In the genomic region with DNA sequence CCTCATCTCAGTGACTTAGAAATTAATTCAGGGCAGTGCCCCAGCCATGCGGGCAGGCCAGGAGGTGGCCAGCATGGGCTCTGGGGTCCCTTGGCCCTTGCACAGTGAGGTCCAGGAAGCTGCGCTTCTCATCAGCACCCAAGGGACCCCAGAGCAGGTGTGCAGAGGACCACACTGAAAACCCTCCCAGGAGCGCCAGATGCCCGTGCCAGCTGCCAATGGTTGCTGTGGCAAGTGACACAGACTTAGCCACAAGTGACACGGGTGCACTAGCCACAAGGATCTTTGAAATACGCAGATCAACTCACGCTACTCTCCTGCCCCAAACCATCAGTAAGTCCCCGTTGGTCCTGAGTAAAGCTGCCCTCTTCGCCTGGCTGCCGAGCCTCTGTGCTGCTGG, we compare ENCODE assay signal across 18 cellular contexts.
DNase-seq lines count a peak whose midpoint lies in the region; ATAC-seq and TF ChIP-seq lines count a peak whose summit lies in the region.
"Had no signal": no experiment of that assay in that cellular context is flagged by ENCODE, and none has a peak within 500 bp of the region (broad histone marks: within the 10 kb centered on the region; RNA-seq: fewer than 3 reads in every experiment).

No MANE protein-coding gene starts in this region.

- peak overlapping the region; percentile 50 for H3K27ac Mint-ChIP-seq in activated T-cell treated with anti-CD3 and anti-CD28 coated beads, Interleukin-2, amount 50 U/mL, for 24 hours
- H3K27ac Mint-ChIP-seq in endodermal cell (no peak overlapping the region), T-helper 17 cell (no peak overlapping the region)

- H3K4me1 ChIP-seq in endodermal cell (ENCODE audit: control insufficient read depth, insufficient read depth, low read length): no peaks in the 10 kb centered on the region
- H3K4me1 ChIP-seq: A549, HAP-1 had no signal

- DNase-seq in activated T-cell treated with anti-CD3 and anti-CD28 coated beads, Interleukin-2, amount 50 U/mL, for 24 hours: no peak
- DNase-seq in activated T-cell treated with anti-CD3 and anti-CD28 coated beads for 4 hours (no peak), H7 (peak; percentile 32), endodermal cell (peak; percentile 28), sciatic nerve (ENCODE audit: low spot score) (peak; percentile 28), T-helper 17 cell (no peak)
- DNase-seq: DND-41, NCI-H1105 treated with DMSO at 0.1 percent for 48 hours, NCI-H1694 treated with DMSO at 0.1 percent for 48 hours, NCI-H510A, OCI-M1, SHP77 treated with DMSO at 0.1 percent for 48 hours had no signal

- ATAC-seq in sciatic nerve (no peak), T-helper 17 cell (no peak), HG02678 (IDR thresholded peaks at IDR 0.05; ENCODE audit: unreplicated experiment) (no peak), GM21528 (IDR thresholded peaks at IDR 0.05; ENCODE audit: low FRiP score, unreplicated experiment) (no peak)
- ATAC-seq: A549 had no signal

- no peak overlapping the region for H3K9ac ChIP-seq in endodermal cell (ENCODE audit: extremely low read depth, low read length, poor library complexity, severe bottlenecking)
- H3K9ac ChIP-seq: SK-N-SH had no signal

- no peaks in the 10 kb centered on the region for H3K4me1 Mint-ChIP-seq in activated T-cell treated with anti-CD3 and anti-CD28 coated beads, Interleukin-2, amount 50 U/mL, for 24 hours (ENCODE audit: low read depth)
- H3K4me1 Mint-ChIP-seq in endodermal cell (no peaks in the 10 kb centered on the region), T-helper 17 cell (no peaks in the 10 kb centered on the region)

- intact Hi-C loops in sciatic nerve (cut with DNase I): no loop called here

- H3K36me3 Mint-ChIP-seq in activated T-cell treated with anti-CD3 and anti-CD28 coated beads, Interleukin-2, amount 50 U/mL, for 24 hours (ENCODE audit: low read depth): no peaks in the 10 kb centered on the region
- H3K36me3 Mint-ChIP-seq in endodermal cell (ENCODE audit: low read depth): no peaks in the 10 kb centered on the region
- H3K36me3 Mint-ChIP-seq in T-helper 17 cell (ENCODE audit: low read depth): no peaks in the 10 kb centered on the region

- 88 to 94% methylated on average over 8 to 10 of the region's 10 CpGs for whole genome bisulfite sequencing in endodermal cell (ENCODE audit: insufficient coverage in 1 of 2, insufficient read length in 1 of 2), 2 experiments

- H3K9me3 ChIP-seq in endodermal cell (ENCODE audit: control insufficient read depth, low read length): no peaks in the 10 kb centered on the region
- no peaks in the 10 kb centered on the region for H3K9me3 ChIP-seq in T-helper 17 cell (ENCODE audit: control insufficient read depth, low read length, poor library complexity, severe bottlenecking)
- H3K9me3 ChIP-seq: A549, HAP-1, SK-N-SH had no signal

- H3K27me3 Mint-ChIP-seq in activated T-cell treated with anti-CD3 and anti-CD28 coated beads, Interleukin-2, amount 50 U/mL, for 24 hours: peaks cover 20% of the 10 kb centered on the region
- H3K27me3 Mint-ChIP-seq in endodermal cell (ENCODE audit: insufficient read depth): peaks cover 2% of the 10 kb centered on the region
- H3K27me3 Mint-ChIP-seq in T-helper 17 cell: peaks cover 40% of the 10 kb centered on the region

- H3K4me3 Mint-ChIP-seq in activated T-cell treated with anti-CD3 and anti-CD28 coated beads, Interleukin-2, amount 50 U/mL, for 24 hours: no peak overlapping the region
- H3K4me3 Mint-ChIP-seq in endodermal cell (no peak overlapping the region), T-helper 17 cell (no peak overlapping the region)

- H3K9me3 Mint-ChIP-seq in activated T-cell treated with anti-CD3 and anti-CD28 coated beads, Interleukin-2, amount 50 U/mL, for 24 hours: no peaks in the 10 kb centered on the region
- H3K9me3 Mint-ChIP-seq in endodermal cell: no peaks in the 10 kb centered on the region

- no peak overlapping the region for H3K27ac ChIP-seq in endodermal cell (ENCODE audit: low read depth, low read length)
- H3K27ac ChIP-seq: A549 had no signal

- H3K4me3 ChIP-seq in H7 (ENCODE audit: insufficient read depth, low read depth, low read length): no peak overlapping the region
- no peak overlapping the region for H3K4me3 ChIP-seq in endodermal cell (ENCODE audit: low read length)
- H3K4me3 ChIP-seq: A549, HAP-1, K562 had no signal

- no peaks in the 10 kb centered on the region for H3K27me3 ChIP-seq in H7 (ENCODE audit: control insufficient read depth, insufficient read depth, low read length)
- no peaks in the 10 kb centered on the region for H3K27me3 ChIP-seq in endodermal cell (ENCODE audit: control insufficient read depth, insufficient read depth, low read length, poor library complexity, severe bottlenecking)

- no peaks in the 10 kb centered on the region for H3K36me3 ChIP-seq in H7 (replicated peaks; ENCODE audit: control insufficient read depth, insufficient read depth, low read length)
- H3K36me3 ChIP-seq in endodermal cell (ENCODE audit: control insufficient read depth, insufficient read depth, low read length): no peaks in the 10 kb centered on the region
- H3K36me3 ChIP-seq: HAP-1 had no signal

- no peak for TF ChIP-seq CTCF in endodermal cell (conservative IDR thresholded peaks at IDR 0.05)

Comparison
In these comparisons a context has a peak if more than half of its experiments do, and no peak if none do; other contexts are left out.
1. DNase-seq: peak in H7 (single experiment), endodermal cell (single experiment) and sciatic nerve (single experiment); none in activated T-cell treated with anti-CD3 and anti-CD28 coated beads, Interleukin-2, amount 50 U/mL, for 24 hours (single experiment), activated T-cell treated with anti-CD3 and anti-CD28 coated beads for 4 hours (single experiment) and T-helper 17 cell (0 of 3).